10 cellular contexts compared by ENCODE assay signal in the genomic region with DNA sequence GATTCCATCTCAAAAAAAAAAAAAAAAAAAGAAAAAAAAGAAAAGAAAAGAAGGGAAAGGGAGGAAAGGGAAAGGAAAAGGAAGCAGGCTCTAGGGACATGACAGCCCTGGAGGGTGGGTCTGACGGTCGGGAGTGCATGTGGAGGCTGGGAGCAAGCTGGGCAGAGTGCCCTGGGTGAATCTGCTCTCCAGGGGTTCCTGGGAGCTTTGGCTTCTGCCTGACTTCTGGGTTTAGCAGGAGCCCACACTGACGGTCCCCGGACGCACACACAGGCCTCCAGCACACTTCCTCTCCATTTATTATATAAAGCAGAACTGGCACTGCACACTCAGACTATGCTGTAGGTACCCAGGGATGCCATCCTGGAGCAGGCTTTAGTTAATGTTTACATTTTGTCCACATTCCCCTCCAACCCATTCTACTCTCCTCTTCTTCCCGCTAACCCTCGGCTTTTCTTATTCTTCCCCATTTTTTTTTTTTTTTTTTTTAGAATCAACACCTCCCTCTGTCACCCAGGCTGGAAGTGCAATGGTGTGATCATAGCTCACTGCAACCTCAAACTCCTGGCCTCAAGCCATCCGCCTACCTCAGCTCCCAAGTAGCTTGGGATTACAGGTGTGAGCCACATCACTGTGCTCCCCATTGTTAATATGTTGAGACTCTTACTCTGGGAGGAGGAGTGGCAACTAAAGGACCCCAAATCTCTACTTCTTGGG.
DNase-seq lines count a peak whose midpoint lies in the region; ATAC-seq and TF ChIP-seq lines count a peak whose summit lies in the region.
"Had no signal": no experiment of that assay in that cellular context is flagged by ENCODE, and none has a peak within 500 bp of the region (broad histone marks: within the 10 kb centered on the region; RNA-seq: fewer than 3 reads in every experiment).

No MANE protein-coding gene starts in this region.

- no peaks in the 10 kb centered on the region for H3K27me3 ChIP-seq in SJSA1 (replicated peaks)
- no peaks in the 10 kb centered on the region for H3K27me3 ChIP-seq in suprapubic skin
- H3K27me3 ChIP-seq: brain microvascular endothelial cell had no signal

- no peak for TF ChIP-seq CTCF in suprapubic skin (IDR thresholded peaks at IDR 0.05)

- TF ChIP-seq EP300 in suprapubic skin (IDR thresholded peaks at IDR 0.05) = no peak

- H3K36me3 ChIP-seq in SJSA1 (no peaks in the 10 kb centered on the region), suprapubic skin (no peaks in the 10 kb centered on the region)
- H3K36me3 ChIP-seq: brain microvascular endothelial cell had no signal

- peak; percentile 64 for ATAC-seq in left ventricle myocardium superior

- H3K27ac ChIP-seq in SJSA1 (peak overlapping the region; percentile 62), suprapubic skin (peak overlapping the region; percentile 55)
- H3K27ac ChIP-seq: brain microvascular endothelial cell had no signal

- no peak for TF ChIP-seq POLR2A in suprapubic skin (IDR thresholded peaks at IDR 0.05)

- DNase-seq in HK-2 (ENCODE audit: unreplicated experiment) (peak; percentile 75), SJSA1 (ENCODE audit: low read depth in 1 of 2, low spot score in 2 of 2) (peak in 1 of 2 experiments; percentile 39), left ventricle myocardium superior (peak; percentile 42), suprapubic skin (ENCODE audit: low spot score in 2 of 2) (peak in 1 of 2 donors; percentile 55), T-helper 2 cell (no peak)
- DNase-seq in stimulated activated CD4-positive, alpha-beta T cell treated with anti-CD3 and anti-CD28 coated beads, Interleukin-2, amount 100 ng/mL, for 48 hours = no peak
- no peak for DNase-seq in activated CD4-positive, CD25-positive, alpha-beta regulatory T cell treated with anti-CD3 and anti-CD28 coated beads, Interleukin-2, amount 50 U/mL, for 72 hours
- no peak for DNase-seq in activated naive CD4-positive, alpha-beta T cell treated with anti-CD3 and anti-CD28 coated beads, Interleukin-2, amount 50 U/mL, for 16 hours
- DNase-seq: NK-92 treated with Interleukin-12 subunit alpha and Interleukin-12 subunit beta, amount 100 ng/mL, for 24 hours had no signal

- H3K9me3 ChIP-seq in SJSA1 (replicated peaks) = no peaks in the 10 kb centered on the region
- no peaks in the 10 kb centered on the region for H3K9me3 ChIP-seq in suprapubic skin

- H3K4me3 ChIP-seq in SJSA1 = no peak overlapping the region
- H3K4me3 ChIP-seq in suprapubic skin = no peak overlapping the region

- intact Hi-C loops in left ventricle myocardium superior (cut with micrococcal nuclease) = no loop called here

- WGBS in suprapubic skin = 50% methylated on average over 8 of the region's 8 CpGs

- H3K4me1 ChIP-seq in SJSA1 (replicated peaks) = peaks cover 47% of the 10 kb centered on the region
- peaks cover 25% of the 10 kb centered on the region for H3K4me1 ChIP-seq in suprapubic skin

Comparison
In these comparisons a context has a peak if more than half of its experiments do, and no peak if none do; other contexts are left out.
1. DNase-seq: peak in HK-2 (single experiment) and left ventricle myocardium superior (single experiment); none in T-helper 2 cell (0 of 5), stimulated activated CD4-positive, alpha-beta T cell treated with anti-CD3 and anti-CD28 coated beads, Interleukin-2, amount 100 ng/mL, for 48 hours (0 of 2), activated CD4-positive, CD25-positive, alpha-beta regulatory T cell treated with anti-CD3 and anti-CD28 coated beads, Interleukin-2, amount 50 U/mL, for 72 hours (single experiment) and activated naive CD4-positive, alpha-beta T cell treated with anti-CD3 and anti-CD28 coated beads, Interleukin-2, amount 50 U/mL, for 16 hours (single experiment).